Comparison of ENCODE assay signal across 8 cellular contexts in genomic region chr10:30437039-30437781, GRCh38. TPM values are rescaled to one million over a fixed set of nuclear protein-coding genes. Genes with fewer than 3 reads are reported as not detected.
DNase-seq lines count a peak whose midpoint lies in the region; ATAC-seq, FAIRE-seq and TF ChIP-seq lines count a peak whose summit lies in the region.

No MANE protein-coding gene starts in this region.

- DNase-seq in BJ (ENCODE audit: low read depth), result no peak
- no peak for DNase-seq in activated T-cell treated with anti-CD3 and anti-CD28 coated beads, Interleukin-2, amount 50 U/mL, for 4 hours
- peak; percentile 35 to 54 (median 45) for DNase-seq in immature natural killer cell
- DNase-seq in H54 (ENCODE audit: insufficient read length, low spot score), result no peak
- DNase-seq in NCI-H2107 (lab: John Stamatoyannopoulos, UW), result no peak

- H3K27me3 ChIP-seq in BJ (ENCODE audit: control insufficient read depth, insufficient read depth, low read length), result no peaks in the 10 kb centered on the region

- peak overlapping the region; percentile 88 for H3K4me3 ChIP-seq in BJ (ENCODE audit: low read depth, low read length)

- no peaks in the 10 kb centered on the region for H3K9me3 Mint-ChIP-seq in activated T-cell treated with anti-CD3 and anti-CD28 coated beads, Interleukin-2, amount 50 U/mL, for 4 hours
- no peaks in the 10 kb centered on the region for H3K9me3 Mint-ChIP-seq in immature natural killer cell
- no peaks in the 10 kb centered on the region for H3K9me3 Mint-ChIP-seq in stimulated activated naive CD8-positive, alpha-beta T cell treated with anti-CD3 and anti-CD28 coated beads, Interleukin-15, Interleukin-2, amounts not matched to agents 100 ng/mL and 50 ng/mL, for 24 hours

- TF ChIP-seq POLR2A in H54 (IDR thresholded peaks at IDR 0.05; ENCODE audit: low read depth, low read length), result no peak

- no peak for FAIRE-seq in H54 (lab: Jason Lieb, UNC)

- peaks cover 3% of the 10 kb centered on the region; the same call in 1 of the 2 replicates for H3K36me3 ChIP-seq in BJ (ENCODE audit: control insufficient read depth, insufficient read depth, low read length)

- no peak for TF ChIP-seq CTCF in BJ (IDR thresholded peaks at IDR 0.05; ENCODE audit: insufficient read depth, low read depth, low read length)

- CTCF ChIA-PET in BJ (lab: Yijun Ruan, JAX), result interaction anchor here (0.6 to 1.3 kb wide), 3 partner anchors 23 to 97 kb away, joined by 3 to 5 read pairs (median 4); no protein-coding TSS in a partner anchor

- peaks cover 31% of the 10 kb centered on the region for H3K36me3 Mint-ChIP-seq in activated T-cell treated with anti-CD3 and anti-CD28 coated beads, Interleukin-2, amount 50 U/mL, for 4 hours (ENCODE audit: insufficient read depth)
- peaks cover 10 to 39% (median 21%) of the 10 kb centered on the region in 3 donors for H3K36me3 Mint-ChIP-seq in immature natural killer cell
- peaks cover 58% of the 10 kb centered on the region for H3K36me3 Mint-ChIP-seq in stimulated activated naive CD8-positive, alpha-beta T cell treated with anti-CD3 and anti-CD28 coated beads, Interleukin-15, Interleukin-2, amounts not matched to agents 100 ng/mL and 50 ng/mL, for 24 hours (ENCODE audit: low read depth)

- peaks cover 65% of the 10 kb centered on the region for H3K4me1 Mint-ChIP-seq in activated T-cell treated with anti-CD3 and anti-CD28 coated beads, Interleukin-2, amount 50 U/mL, for 4 hours (ENCODE audit: low read depth)
- H3K4me1 Mint-ChIP-seq in immature natural killer cell, result peaks cover 71 to 83% of the 10 kb centered on the region in 2 donors
- peaks cover 71% of the 10 kb centered on the region for H3K4me1 Mint-ChIP-seq in stimulated activated naive CD8-positive, alpha-beta T cell treated with anti-CD3 and anti-CD28 coated beads, Interleukin-15, Interleukin-2, amounts not matched to agents 100 ng/mL and 50 ng/mL, for 24 hours (ENCODE audit: low read depth)

- H3K4me3 Mint-ChIP-seq in activated T-cell treated with anti-CD3 and anti-CD28 coated beads, Interleukin-2, amount 50 U/mL, for 4 hours, result peak overlapping the region; percentile 91
- peak overlapping the region; percentile 92 to 99 (median 95) for H3K4me3 Mint-ChIP-seq in immature natural killer cell
- H3K4me3 Mint-ChIP-seq in stimulated activated naive CD8-positive, alpha-beta T cell treated with anti-CD3 and anti-CD28 coated beads, Interleukin-15, Interleukin-2, amounts not matched to agents 100 ng/mL and 50 ng/mL, for 24 hours, result peak overlapping the region; percentile 90

- no peaks in the 10 kb centered on the region for H3K27me3 Mint-ChIP-seq in activated T-cell treated with anti-CD3 and anti-CD28 coated beads, Interleukin-2, amount 50 U/mL, for 4 hours (ENCODE audit: low read depth)
- peaks cover 16 to 31% (median 23%) of the 10 kb centered on the region in 3 donors for H3K27me3 Mint-ChIP-seq in immature natural killer cell (ENCODE audit: low read depth in 3 of 3)
- H3K27me3 Mint-ChIP-seq in stimulated activated naive CD8-positive, alpha-beta T cell treated with anti-CD3 and anti-CD28 coated beads, Interleukin-15, Interleukin-2, amounts not matched to agents 100 ng/mL and 50 ng/mL, for 24 hours, result no peaks in the 10 kb centered on the region

- ATAC-seq in HG02852 (IDR thresholded peaks at IDR 0.05; ENCODE audit: unreplicated experiment) (peak; percentile 26), GM19023 (IDR thresholded peaks at IDR 0.05; ENCODE audit: unreplicated experiment) (no peak)
- peak; percentile 44 to 59 for ATAC-seq in activated T-cell treated with anti-CD3 and anti-CD28 coated beads, Interleukin-2, amount 50 U/mL, for 4 hours

- peak overlapping the region; percentile 83 to 96 (median 88) for H3K27ac Mint-ChIP-seq in immature natural killer cell
- peak overlapping the region; percentile 94 for H3K27ac Mint-ChIP-seq in stimulated activated naive CD8-positive, alpha-beta T cell treated with anti-CD3 and anti-CD28 coated beads, Interleukin-15, Interleukin-2, amounts not matched to agents 100 ng/mL and 50 ng/mL, for 24 hours

- POLR2A ChIA-PET in BJ (lab: Charles Lee), result no interaction called here

RNA-seq across cellular contexts. Expression of gene MAP3K8, which starts 3.2 kb away (rescaled TPM):
- polyA plus RNA-seq in BJ (2011; rRNA removed) (13.7 and 18.5 TPM in 2 replicates), immature natural killer cell (100 to 1,000 TPM in 2 of 3 donors, 10 to 100 TPM in 1; 62.9 to 154 (median 151) TPM)
- 16.1 and 20.0 TPM in 2 replicates for polyA minus RNA-seq in BJ (2011; rRNA and poly(A)+ RNA removed)
- 10 to 100 TPM; 20.8 to 29.2 (median 21.7) TPM for total RNA-seq in activated T-cell treated with anti-CD3 and anti-CD28 coated beads, Interleukin-2, amount 50 U/mL, for 4 hours

Comparison
In these comparisons a context has a peak if more than half of its experiments do, and no peak if none do; other contexts are left out.
1. DNase-seq: peak in immature natural killer cell (3 of 3); none in BJ (single experiment), activated T-cell treated with anti-CD3 and anti-CD28 coated beads, Interleukin-2, amount 50 U/mL, for 4 hours (single experiment), H54 (single experiment) and NCI-H2107 (single experiment).
2. Peak in every context shown above with its lines, with median percentiles within 50 percentile points of each other: H3K4me3 Mint-ChIP-seq.